9 cellular contexts compared by ENCODE assay signal in the genomic region with DNA sequence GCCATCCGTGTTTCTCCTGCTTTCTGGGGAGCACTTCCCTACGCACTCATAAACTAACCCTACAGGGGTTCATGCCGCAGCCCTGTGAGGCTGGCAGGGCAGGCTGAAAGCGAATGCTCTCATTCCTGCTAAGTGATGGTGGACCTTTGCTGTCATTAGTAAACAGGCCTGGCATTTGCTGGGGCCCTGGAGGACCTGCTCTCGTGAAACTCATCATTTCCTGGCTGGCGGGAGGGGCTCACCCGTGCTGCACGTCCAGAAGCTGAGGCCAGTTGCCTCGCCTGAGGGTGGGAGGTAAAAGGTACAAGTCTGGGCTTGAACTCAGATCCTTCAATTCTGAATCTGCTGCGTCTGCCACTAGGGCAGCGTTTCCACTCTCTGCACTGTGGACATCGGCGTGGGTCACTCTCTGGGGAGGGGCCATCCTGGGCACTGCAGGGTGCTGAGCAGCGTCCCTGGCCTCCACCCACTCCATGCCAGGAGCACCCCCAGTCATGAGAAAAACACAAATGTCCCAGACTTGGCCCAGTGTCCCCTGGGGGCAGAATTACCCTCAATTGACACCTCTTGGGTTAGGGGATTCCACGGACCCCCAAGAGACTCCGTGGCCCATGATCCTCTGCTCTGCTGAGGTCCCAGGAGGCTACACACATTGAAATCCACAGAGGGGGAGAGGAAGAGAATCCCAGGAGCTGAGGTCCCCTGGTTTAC. TPM values are rescaled to one million over a fixed set of nuclear protein-coding genes. Genes with fewer than 3 reads are reported as not detected.
DNase-seq lines count a peak whose midpoint lies in the region; ATAC-seq and TF ChIP-seq lines count a peak whose summit lies in the region.
"Had no signal": no experiment of that assay in that cellular context is flagged by ENCODE, and none has a peak within 500 bp of the region (broad histone marks: within the 10 kb centered on the region; RNA-seq: fewer than 3 reads in every experiment).

No MANE protein-coding gene starts in this region.

- peaks cover 62% of the 10 kb centered on the region for H3K4me1 Mint-ChIP-seq in central memory CD8-positive, alpha-beta T cell

- peak overlapping the region; percentile 55 for H3K27ac Mint-ChIP-seq in central memory CD8-positive, alpha-beta T cell (ENCODE audit: low read depth)

- H3K4me1 ChIP-seq in prostate gland (replicated peaks) = peaks cover 27% of the 10 kb centered on the region

- H3K27ac ChIP-seq in prostate gland = peak overlapping the region; percentile 56 to 96
- H3K27ac ChIP-seq in dorsolateral prefrontal cortex = peak overlapping the region in 24 of 59 donors; percentile 8 to 77 (median 44)

- no peaks in the 10 kb centered on the region; the same call in 1 of the 2 replicates for H3K36me3 ChIP-seq in MG63
- H3K36me3 ChIP-seq in prostate gland = no peaks in the 10 kb centered on the region

- 33% methylated on average over 16 of the region's 16 CpGs for WGBS in prostate gland

- no peaks in the 10 kb centered on the region for H3K9me3 ChIP-seq in MG63
- no peaks in the 10 kb centered on the region for H3K9me3 ChIP-seq in prostate gland

- no peak overlapping the region for H3K4me3 ChIP-seq in MG63
- H3K4me3 ChIP-seq in prostate gland = no peak overlapping the region
- no peak overlapping the region for H3K4me3 ChIP-seq in dorsolateral prefrontal cortex

- TF ChIP-seq CTCF in GM10248 (IDR thresholded peaks at IDR 0.05; ENCODE audit: control extremely low read depth, extremely low read depth, low read depth, missing control alignments) (no peak), prostate gland (IDR thresholded peaks at IDR 0.05) (peak in 1 of 4 experiments; percentile 12), dorsolateral prefrontal cortex (IDR thresholded peaks at IDR 0.05 in 54 of 56, conservative IDR thresholded peaks at IDR 0.05 in 2 of 56; ENCODE audit: low read depth in 1 of 56, partially characterized antibody in 56 of 56) (no peak)

- H3K27me3 Mint-ChIP-seq in central memory CD8-positive, alpha-beta T cell = no peaks in the 10 kb centered on the region

- H3K27me3 ChIP-seq in MG63 (no peaks in the 10 kb centered on the region), prostate gland (replicated peaks; ENCODE audit: insufficient read depth) (no peaks in the 10 kb centered on the region), dorsolateral prefrontal cortex (no peaks in the 10 kb centered on the region)

- no peak for ATAC-seq in central memory CD8-positive, alpha-beta T cell (replicated peaks; ENCODE audit: extremely low read depth, poor library complexity, severe bottlenecking)

- intact Hi-C loops in prostate gland (cut with DNase I) = no loop called here
- intact Hi-C loops in dorsolateral prefrontal cortex (cut with DNase I) = no loop called here

- no peak for TF ChIP-seq POLR2A in prostate gland (IDR thresholded peaks at IDR 0.05)

- peak overlapping the region; percentile 95 for H3K4me3 Mint-ChIP-seq in central memory CD8-positive, alpha-beta T cell

- POLR2A ChIA-PET in GM10248 (lab: Yijun Ruan, JAX) = interaction anchor here (0.6 to 1.4 kb wide), 5 partner anchors 37 to 428 kb away, joined by 3 to 4 read pairs (median 3); a partner anchor contains a TSS

- peak; percentile 64 for DNase-seq in GM10248 (ENCODE audit: extremely low spot score)
- peak; percentile 39 for DNase-seq in MG63
- DNase-seq in central memory CD8-positive, alpha-beta T cell (ENCODE audit: low spot score in 2 of 2) = no peak
- peak; percentile 54 for DNase-seq in prostate gland (ENCODE audit: low spot score)
- DNase-seq in stimulated activated naive CD4-positive, alpha-beta T cell (lab: John Stamatoyannopoulos, UW) = no peak
- no peak for DNase-seq in dorsolateral prefrontal cortex
- no peak for DNase-seq in D341Med (ENCODE audit: low spot score)
- DNase-seq in NCI-H2081 (lab: John Stamatoyannopoulos, UW) = no peak
- DNase-seq: activated CD4-positive, alpha-beta T cell treated with anti-CD3 and anti-CD28 coated beads for 1 hour had no signal

- H3K36me3 Mint-ChIP-seq in central memory CD8-positive, alpha-beta T cell (ENCODE audit: insufficient read depth) = peaks cover 32% of the 10 kb centered on the region

- no peaks in the 10 kb centered on the region for H3K9me3 Mint-ChIP-seq in central memory CD8-positive, alpha-beta T cell

- CTCF ChIA-PET in GM10248 (lab: Yijun Ruan, JAX) = interaction anchor here (1.6 kb wide), 2 partner anchors 46 to 136 kb away, joined by 3 read pairs; no protein-coding TSS in a partner anchor

RNA-seq across cellular contexts. Expression of a gene that starts 7.0 kb away (rescaled TPM):
- 9.4 and 9.7 TPM in 2 replicates for total RNA-seq in MG63 (2014; rRNA removed; shearing (Covaris generic); ENCODE audit: low replicate concordance)
- total RNA-seq in prostate gland (10 to 100 TPM; 40.1 to 43.5 TPM), dorsolateral prefrontal cortex (10 to 100 TPM; 15.7 to 49.6 (median 26.9) TPM)

RNA-seq across cellular contexts. Expression of a gene that starts 7.6 kb away (rescaled TPM):
- total RNA-seq in MG63 (2014; rRNA removed; shearing (Covaris generic); ENCODE audit: low replicate concordance) = not detected in 2 replicates
- 10 to 100 TPM; 11.8 to 50.2 TPM for total RNA-seq in prostate gland
- total RNA-seq in dorsolateral prefrontal cortex = 10 to 100 TPM in 119 of 120 experiments, 1 to 10 TPM in 1; 8.6 to 54.6 (median 25.5) TPM

RNA-seq across cellular contexts. Expression of a gene that starts 38.1 kb away (rescaled TPM):
- total RNA-seq in MG63 (2014; rRNA removed; shearing (Covaris generic); ENCODE audit: low replicate concordance) = 17.9 and 38.6 TPM in 2 replicates
- total RNA-seq in prostate gland (100 to 1,000 TPM; 141 to 189 TPM), dorsolateral prefrontal cortex (100 to 1,000 TPM in 32 of 120 experiments, 10 to 100 TPM in 88; 40.9 to 364 (median 77.4) TPM)

Comparison
In these comparisons a context has a peak if more than half of its experiments do, and no peak if none do; other contexts are left out.
1. DNase-seq: peak in GM10248 (single experiment), MG63 (single experiment) and prostate gland (single experiment); none in central memory CD8-positive, alpha-beta T cell (0 of 2), stimulated activated naive CD4-positive, alpha-beta T cell (0 of 6), dorsolateral prefrontal cortex (0 of 10), D341Med (single experiment) and NCI-H2081 (0 of 2).